8 cellular contexts compared by ENCODE assay signal in genomic region chr22:30705710-30706651, GRCh38. TPM values are rescaled to one million over a fixed set of nuclear protein-coding genes. Genes with fewer than 3 reads are reported as not detected.
DNase-seq lines count a peak whose midpoint lies in the region; ATAC-seq and TF ChIP-seq lines count a peak whose summit lies in the region.

No MANE protein-coding gene starts in this region.

- no peaks in the 10 kb centered on the region for H4K20me1 ChIP-seq in H9 (ENCODE audit: control insufficient read depth, insufficient read depth, insufficient read length)

- no peak overlapping the region for H2BK12ac ChIP-seq in H9 (ENCODE audit: insufficient read length, low read depth, low read length)

- H3K4me2 ChIP-seq in H9 (ENCODE audit: insufficient read depth, insufficient read length, low read length): no peak overlapping the region

- no peak overlapping the region for H3K56ac ChIP-seq in H9 (ENCODE audit: insufficient read length, low read depth, low read length)

- no peak for TF ChIP-seq CTCF in H9 (conservative IDR thresholded peaks at IDR 0.05)

- H3K4me3 Mint-ChIP-seq in H9: no peak overlapping the region

- H3K14ac ChIP-seq in H9 (ENCODE audit: insufficient read depth, low read length): no peak overlapping the region

- peaks cover 0 to 3% of the 10 kb centered on the region in 2 experiments; a peak in 2 of 5 replicates for H3K9me3 Mint-ChIP-seq in H9

- H3K23me2 ChIP-seq in H9 (ENCODE audit: insufficient read length, low read depth, low read length, poor library complexity, severe bottlenecking): no peaks in the 10 kb centered on the region

- H3K4me1 Mint-ChIP-seq in H9: peaks cover 16% of the 10 kb centered on the region in 2 experiments

- H2BK20ac ChIP-seq in H9 (ENCODE audit: low read depth, low read length, poor library complexity, severe bottlenecking): no peak overlapping the region

- H4K5ac ChIP-seq in H9 (ENCODE audit: insufficient read length, low read depth, low read length): no peak overlapping the region

- no peaks in the 10 kb centered on the region for H3K27me3 ChIP-seq in H9 (ENCODE audit: insufficient read depth, low read length)

- peaks cover 0 to 4% (median 3%) of the 10 kb centered on the region in 3 experiments; a peak in 2 of 7 replicates for H3K36me3 Mint-ChIP-seq in H9 (ENCODE audit: insufficient read depth in 1 of 3, low read depth in 3 of 3)

- no peaks in the 10 kb centered on the region; the same call in 1 of the 2 replicates for H3K27me3 Mint-ChIP-seq in H9 (ENCODE audit: low read depth)

- no peaks in the 10 kb centered on the region for H3K79me1 ChIP-seq in H9 (ENCODE audit: insufficient read depth, low read depth, low read length, poor library complexity, severe bottlenecking)

- H2BK15ac ChIP-seq in H9 (ENCODE audit: low read depth, low read length): no peak overlapping the region

- H2AFZ ChIP-seq in H9 (ENCODE audit: low read length): no peak overlapping the region

- no peak overlapping the region for H3K23ac ChIP-seq in H9 (ENCODE audit: insufficient read length, low read depth, low read length)

- H2AK5ac ChIP-seq in H9 (ENCODE audit: insufficient read length, low read length): no peak overlapping the region

- peak; percentile 59 for ATAC-seq in GM21529 (IDR thresholded peaks at IDR 0.05; ENCODE audit: unreplicated experiment)
- ATAC-seq in GM21576 (IDR thresholded peaks at IDR 0.05; ENCODE audit: unreplicated experiment): no peak

- H3K4me1 ChIP-seq in H9 (ENCODE audit: insufficient read depth, low read length): no peaks in the 10 kb centered on the region; the same call in 1 of the 2 replicates

- no peak overlapping the region for H3K27ac ChIP-seq in H9 (ENCODE audit: insufficient read length, low read depth, low read length)

- H4K8ac ChIP-seq in H9 (replicated peaks; ENCODE audit: insufficient read length, low read depth, low read length): no peak overlapping the region

- DNase-seq in G401 (ENCODE audit: low spot score) (peak; percentile 97), NCI-H2107 treated with DMSO at 0.1 percent for 48 hours (lab: John Stamatoyannopoulos, UW; ENCODE audit: unreplicated experiment) (peak; percentile 54), cerebellum (ENCODE audit: low spot score) (peak; percentile 88), kidney glomerular epithelial cell (lab: John Stamatoyannopoulos, UW) (no peak), OCI-M1 (lab: John Stamatoyannopoulos, UW) (no peak), H9 (no peak)

- H2BK5ac ChIP-seq in H9 (ENCODE audit: insufficient read length, low read length): no peak overlapping the region

- no peak overlapping the region for H3T11ph ChIP-seq in H9 (ENCODE audit: low read length)

- no peak overlapping the region for H3K18ac ChIP-seq in H9 (ENCODE audit: insufficient read length, low read depth, low read length)

- no peaks in the 10 kb centered on the region for H3K79me2 ChIP-seq in H9 (ENCODE audit: insufficient read depth, low read length)

- no CpG with 5 or more reads among the region's 11 CpGs for WGBS in H9 (ENCODE audit: extremely low coverage, insufficient read length, low lambda C conversion rate)

- no peaks in the 10 kb centered on the region for H3K9me3 ChIP-seq in H9 (ENCODE audit: control insufficient read depth, low read depth, low read length)

- no peak overlapping the region for H3K4ac ChIP-seq in H9 (ENCODE audit: low read depth, low read length)

- no peak overlapping the region for H2BK120ac ChIP-seq in H9 (ENCODE audit: low read depth, low read length, poor library complexity, severe bottlenecking)

- H4K91ac ChIP-seq in H9 (ENCODE audit: insufficient read length, low read depth, low read length): no peak overlapping the region

- in situ Hi-C loops in G401 (cut with HindIII; ENCODE audit: low sequenced_read_pairs): no loop called here

- H3K9ac ChIP-seq in H9 (ENCODE audit: extremely low read depth, insufficient read length, low read length): no peak overlapping the region

- H3K27ac Mint-ChIP-seq in H9: no peak overlapping the region

RNA-seq across cellular contexts. Expression of gene OSBP2, which starts 11.3 kb away (rescaled TPM):
- 3.0 and 4.4 TPM in 2 replicates for total RNA-seq in G401 (2014; rRNA removed; shearing (Covaris generic))
- 26.7 TPM for total RNA-seq in cerebellum
- 3.4 and 3.6 TPM in 2 replicates for total RNA-seq in H9 (2021)

RNA-seq across cellular contexts. Expression of gene DUSP18, which starts 38.3 kb away (rescaled TPM):
- total RNA-seq in G401 (2014; rRNA removed; shearing (Covaris generic)): 4.5 and 5.1 TPM in 2 replicates
- total RNA-seq in cerebellum: 29.3 TPM
- 1.9 and 2.6 TPM in 2 replicates for total RNA-seq in H9 (2021)

Comparison
In these comparisons a context has a peak if more than half of its experiments do, and no peak if none do; other contexts are left out.
1. DNase-seq: peak in G401 (single experiment), NCI-H2107 treated with DMSO at 0.1 percent for 48 hours (single experiment) and cerebellum (single experiment); none in kidney glomerular epithelial cell (single experiment), OCI-M1 (single experiment) and H9 (single experiment).